ENCODE assay signal across 8 cellular contexts in the genomic region with DNA sequence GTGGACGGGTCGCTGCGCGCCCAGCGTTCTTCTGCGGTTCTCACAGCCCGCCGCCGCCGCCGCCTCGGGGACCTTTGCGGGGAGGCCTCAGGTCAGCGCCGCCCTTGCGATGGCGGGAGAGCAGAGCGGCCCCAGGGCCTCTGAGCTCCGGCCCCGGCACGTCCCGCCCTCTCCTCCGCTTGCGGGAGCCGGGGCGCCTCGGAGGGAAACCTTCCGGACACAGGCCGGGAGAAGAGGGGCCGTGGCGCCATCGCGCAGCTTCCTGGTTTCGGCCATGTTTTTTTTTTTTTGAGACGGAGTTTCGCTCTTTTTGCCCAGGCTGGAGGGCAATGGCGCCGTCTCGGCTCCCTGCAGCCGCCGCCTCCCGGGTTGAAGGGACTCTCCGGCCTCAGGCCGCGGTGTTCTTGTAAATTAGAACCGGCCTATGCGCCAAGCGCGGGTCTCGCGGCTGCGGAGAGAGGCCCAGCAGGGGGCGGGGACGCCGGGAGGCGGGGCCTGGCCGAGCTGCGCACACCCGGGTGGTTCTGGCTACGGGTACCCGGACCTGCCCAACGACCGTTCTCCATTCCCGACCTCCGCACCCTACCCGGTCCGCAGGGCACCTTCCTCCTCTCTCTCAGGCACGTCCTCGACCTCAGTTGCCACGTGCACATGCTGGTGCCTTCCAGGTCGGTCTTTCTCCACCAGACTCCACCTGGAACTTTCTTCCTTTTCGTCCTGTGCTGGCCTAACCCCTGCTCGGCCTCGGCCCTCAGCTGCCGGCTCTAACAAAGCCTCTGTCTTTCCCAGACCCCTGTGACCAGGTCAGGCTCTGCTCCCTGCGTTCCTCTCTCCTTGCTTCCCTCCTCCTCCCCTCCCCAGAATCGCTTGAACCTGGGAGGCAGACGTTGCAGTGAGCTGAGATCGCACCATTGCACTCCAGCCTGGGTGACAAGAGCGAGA. TPM values are rescaled to one million over a fixed set of nuclear protein-coding genes. Genes with fewer than 3 reads are reported as not detected.
DNase-seq lines count a peak whose midpoint lies in the region; ATAC-seq, FAIRE-seq and TF ChIP-seq lines count a peak whose summit lies in the region.

No MANE protein-coding gene starts in this region.

- no peaks in the 10 kb centered on the region for H3K27me3 Mint-ChIP-seq in activated naive CD4-positive, alpha-beta T cell treated with anti-CD3 and anti-CD28 coated beads, Interleukin-2, amount 50 U/mL, for 24 hours

- H3K36me3 ChIP-seq in DOHH2 (ENCODE audit: control insufficient read depth, low read length) (peaks cover 52% of the 10 kb centered on the region), osteoblast (ENCODE audit: insufficient read depth, low read length) (peaks cover 5% of the 10 kb centered on the region), testis (ENCODE audit: low read depth, missing control alignments) (no peaks in the 10 kb centered on the region)

- peak overlapping the region; percentile 99 for H2AFZ ChIP-seq in osteoblast (ENCODE audit: low read length)

- intact Hi-C loops in testis (cut with DNase I; ENCODE audit: low total_unique reads), result no loop called here

- TF ChIP-seq CTCF in DOHH2 (IDR thresholded peaks at IDR 0.05; ENCODE audit: low read depth, low read length, poor library complexity, severe bottlenecking) (no peak), osteoblast (IDR thresholded peaks at IDR 0.05; ENCODE audit: extremely low read depth, low read depth, low read length) (no peak), testis (IDR thresholded peaks at IDR 0.05) (peak in 1 of 3 experiments; percentile 32)

- H3K4me3 Mint-ChIP-seq in activated naive CD4-positive, alpha-beta T cell treated with anti-CD3 and anti-CD28 coated beads, Interleukin-2, amount 50 U/mL, for 24 hours, result peak overlapping the region; percentile 99

- in situ Hi-C loops in SK-MEL-5 (cut with HindIII; ENCODE audit: low pct_unique_long_range_greater_than_20kb, low sequenced_read_pairs), result no loop called here

- H4K20me1 ChIP-seq in DOHH2 (ENCODE audit: control insufficient read depth, insufficient read depth, low read depth, low read length) (no peaks in the 10 kb centered on the region), osteoblast (ENCODE audit: insufficient read depth, low read length) (no peaks in the 10 kb centered on the region)

- peak overlapping the region; percentile 89 for H3K4me2 ChIP-seq in DOHH2 (ENCODE audit: low read length)
- peak overlapping the region; percentile 90 for H3K4me2 ChIP-seq in osteoblast (ENCODE audit: insufficient read depth, low read length)

- H3K9me3 Mint-ChIP-seq in activated naive CD4-positive, alpha-beta T cell treated with anti-CD3 and anti-CD28 coated beads, Interleukin-2, amount 50 U/mL, for 24 hours, result no peaks in the 10 kb centered on the region

- H3K4me3 ChIP-seq in DOHH2 (ENCODE audit: low read length) (peak overlapping the region; percentile 97), osteoblast (ENCODE audit: insufficient read depth, low read length) (peak overlapping the region; percentile 88), testis (peak overlapping the region; percentile 88 to 97)

- no peak for FAIRE-seq in HTR-8/SVneo (lab: Jason Lieb, UNC)

- TF ChIP-seq POLR2A in testis (IDR thresholded peaks at IDR 0.05), result peak; percentile 60

- H3K4me1 Mint-ChIP-seq in activated naive CD4-positive, alpha-beta T cell treated with anti-CD3 and anti-CD28 coated beads, Interleukin-2, amount 50 U/mL, for 24 hours, result peaks cover 61% of the 10 kb centered on the region

- H3K27ac ChIP-seq in DOHH2 (ENCODE audit: low read depth, low read length), result peak overlapping the region; percentile 69
- peak overlapping the region; percentile 91 for H3K27ac ChIP-seq in osteoblast (ENCODE audit: low read depth, low read length)
- peak overlapping the region; percentile 98 to 99 for H3K27ac ChIP-seq in testis

- H3K27ac Mint-ChIP-seq in activated naive CD4-positive, alpha-beta T cell treated with anti-CD3 and anti-CD28 coated beads, Interleukin-2, amount 50 U/mL, for 24 hours, result peak overlapping the region; percentile 99

- peak; percentile 70 for ATAC-seq in GM21390 (IDR thresholded peaks at IDR 0.05; ENCODE audit: unreplicated experiment)

- no peaks in the 10 kb centered on the region for H3K9me2 ChIP-seq in DOHH2 (replicated peaks; ENCODE audit: control insufficient read depth, low read length)

- DNase-seq in HTR-8/SVneo (ENCODE audit: insufficient read length, low spot score), result peak; percentile 29
- DNase-seq in SK-MEL-5 (ENCODE audit: low read depth, low spot score), result peak; percentile 64
- peak; percentile 90 for DNase-seq in germinal center (ENCODE audit: low spot score)
- peak; percentile 96 for DNase-seq in osteoblast (ENCODE audit: insufficient read length, low spot score, missing footprints)
- DNase-seq in testis, result peak; percentile 92

- no peaks in the 10 kb centered on the region for H3K27me3 ChIP-seq in DOHH2 (ENCODE audit: control insufficient read depth, low read length)
- H3K27me3 ChIP-seq in osteoblast (ENCODE audit: insufficient read depth, low read length), result no peaks in the 10 kb centered on the region
- H3K27me3 ChIP-seq in testis, result no peaks in the 10 kb centered on the region

- 1 to 3% methylated on average over 17 to 78 of the region's 80 CpGs for WGBS in testis, 2 donors

- H3K36me3 Mint-ChIP-seq in activated naive CD4-positive, alpha-beta T cell treated with anti-CD3 and anti-CD28 coated beads, Interleukin-2, amount 50 U/mL, for 24 hours, result peaks cover 19% of the 10 kb centered on the region

- H3K79me2 ChIP-seq in DOHH2 (ENCODE audit: control insufficient read depth, low read length) (peaks cover 53% of the 10 kb centered on the region), osteoblast (ENCODE audit: insufficient read depth, low read length) (peaks cover 33% of the 10 kb centered on the region)

- H3K9me3 ChIP-seq in DOHH2 (ENCODE audit: control insufficient read depth, insufficient read depth, low read length) (no peaks in the 10 kb centered on the region), osteoblast (ENCODE audit: low read depth, low read length) (no peaks in the 10 kb centered on the region), testis (no peaks in the 10 kb centered on the region)

- H3K4me1 ChIP-seq in DOHH2 (ENCODE audit: control insufficient read depth, low read length), result peaks cover 28% of the 10 kb centered on the region
- H3K4me1 ChIP-seq in osteoblast (ENCODE audit: insufficient read depth, low read length), result peaks cover 17% of the 10 kb centered on the region
- H3K4me1 ChIP-seq in testis, result peaks cover 17% of the 10 kb centered on the region

- peaks cover 5% of the 10 kb centered on the region for H3F3A ChIP-seq in DOHH2 (ENCODE audit: control insufficient read depth, insufficient read depth)

RNA-seq across cellular contexts. Expression of a gene that starts 28.8 kb away (rescaled TPM):
- 39.6 and 42.3 TPM in 2 replicates for total RNA-seq in SK-MEL-5 (2014; rRNA removed; shearing (Covaris generic))
- polyA plus RNA-seq in SK-MEL-5 (2015; cell fraction: cytosol; rRNA removed), result 93.8 and 98.2 TPM in 2 replicates
- polyA plus RNA-seq in SK-MEL-5 (2015; cell fraction: nucleus; rRNA removed), result 103 and 133 TPM in 2 replicates
- total RNA-seq in osteoblast (104 and 113 TPM in 2 replicates), testis (100 to 1,000 TPM in 1 of 2 donors, 10 to 100 TPM in 1; 95.8 to 136 TPM)
- 106 TPM for polyA plus RNA-seq in testis (ENCODE audit: insufficient read depth, low read depth, low replicate concordance)

RNA-seq across cellular contexts. Expression of a gene that starts 29.7 kb away (rescaled TPM):
- total RNA-seq in SK-MEL-5 (2014; rRNA removed; shearing (Covaris generic)), result 10.4 and 17.5 TPM in 2 replicates
- 8.8 and 12.3 TPM in 2 replicates for polyA plus RNA-seq in SK-MEL-5 (2015; cell fraction: cytosol; rRNA removed)
- 47.0 and 53.4 TPM in 2 replicates for polyA plus RNA-seq in SK-MEL-5 (2015; cell fraction: nucleus; rRNA removed)
- total RNA-seq in osteoblast, result 12.4 and 18.1 TPM in 2 replicates
- total RNA-seq in testis, result 10 to 100 TPM; 27.1 to 32.3 TPM
- 29.2 TPM for polyA plus RNA-seq in testis (ENCODE audit: insufficient read depth, low read depth, low replicate concordance)

Comparison
In these comparisons a context has a peak if more than half of its experiments do, and no peak if none do; other contexts are left out.
1. Peak in every context shown above with its lines: DNase-seq, ATAC-seq, H3K4me3 ChIP-seq and H3K27ac ChIP-seq.
2. DNase-seq: peak in every context shown above with its lines; median percentile 96 in osteoblast; 92 in testis; 90 in germinal center; 64 in SK-MEL-5; 29 in HTR-8/SVneo.